ENCODE assay signal across 28 cellular contexts in the genomic region with DNA sequence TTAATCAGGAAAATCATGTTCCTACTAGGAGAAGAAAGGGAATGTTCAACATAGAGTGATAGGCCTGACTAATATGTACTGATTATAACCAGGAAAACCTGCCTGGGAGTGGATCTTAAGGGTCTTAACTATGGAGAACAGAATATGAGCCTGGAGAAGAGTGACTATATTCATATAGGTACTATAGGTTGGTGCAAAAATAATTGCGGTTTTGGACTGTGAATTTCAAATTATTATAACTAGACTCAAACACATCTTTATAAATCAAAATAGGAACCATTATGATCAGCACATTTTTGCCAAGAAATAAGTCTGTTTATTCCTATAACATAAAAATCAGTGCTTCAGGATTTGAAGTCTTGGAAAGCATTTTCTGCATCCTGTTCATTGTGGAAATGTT.
"Had no signal": no experiment of that assay in that cellular context is flagged by ENCODE, and none has a peak within 500 bp of the region (broad histone marks: within the 10 kb centered on the region; RNA-seq: fewer than 3 reads in every experiment).

No MANE protein-coding gene starts in this region.

- H3K27me3 ChIP-seq: Peyer's patch, SJSA1 had no signal

- H3K4me1 ChIP-seq: Peyer's patch, SJSA1 had no signal

- H3K27ac Mint-ChIP-seq: T-cell had no signal

- H3K9ac ChIP-seq: KMS-11, SK-N-SH had no signal

- ATAC-seq: PC-3, T-cell had no signal

- H3K4me3 Mint-ChIP-seq: T-cell had no signal

- H3K4me1 Mint-ChIP-seq: T-cell had no signal

- DNase-seq: Karpas-422, MM.1S, NCI-H1092, NCI-H1105, NCI-H1417 treated with DMSO at 0.1 percent for 48 hours, NCI-H1436 treated with DMSO at 0.1 percent for 48 hours, NCI-H1694 treated with DMSO at 0.1 percent for 48 hours, NCI-H187 treated with DMSO at 0.1 percent for 48 hours, NCI-H2029, NCI-H2081, NCI-H2171 treated with DMSO at 0.1 percent for 48 hours, NCI-H2227 treated with DMSO at 0.1 percent for 48 hours, NCI-H345, NCI-H446, NCI-H510A treated with DMSO at 0.1 percent for 48 hours, NCI-H524 treated with DMSO at 0.1 percent for 48 hours, NCI-H526 treated with DMSO at 0.1 percent for 48 hours, NCI-H774, OCI-M1, PC-3, Peyer's patch, Right ventricle myocardium superior, RPMI8226, SHP77 treated with DMSO at 0.1 percent for 48 hours, SK-N-SH, T-cell had no signal

- H3K36me3 ChIP-seq: Peyer's patch, SJSA1 had no signal

- H3K4me3 ChIP-seq: Peyer's patch, SJSA1 had no signal

- H3K27me3 Mint-ChIP-seq: T-cell had no signal

- H3K9me3 ChIP-seq: Peyer's patch, SJSA1, SK-N-SH had no signal

- H3K27ac ChIP-seq: KMS-11, Peyer's patch, SJSA1 had no signal

- H3K36me3 Mint-ChIP-seq: T-cell had no signal

- H3K4me2 ChIP-seq: KMS-11, SK-N-SH had no signal
